Comparison of ENCODE assay signal across 8 cellular contexts in the genomic region with DNA sequence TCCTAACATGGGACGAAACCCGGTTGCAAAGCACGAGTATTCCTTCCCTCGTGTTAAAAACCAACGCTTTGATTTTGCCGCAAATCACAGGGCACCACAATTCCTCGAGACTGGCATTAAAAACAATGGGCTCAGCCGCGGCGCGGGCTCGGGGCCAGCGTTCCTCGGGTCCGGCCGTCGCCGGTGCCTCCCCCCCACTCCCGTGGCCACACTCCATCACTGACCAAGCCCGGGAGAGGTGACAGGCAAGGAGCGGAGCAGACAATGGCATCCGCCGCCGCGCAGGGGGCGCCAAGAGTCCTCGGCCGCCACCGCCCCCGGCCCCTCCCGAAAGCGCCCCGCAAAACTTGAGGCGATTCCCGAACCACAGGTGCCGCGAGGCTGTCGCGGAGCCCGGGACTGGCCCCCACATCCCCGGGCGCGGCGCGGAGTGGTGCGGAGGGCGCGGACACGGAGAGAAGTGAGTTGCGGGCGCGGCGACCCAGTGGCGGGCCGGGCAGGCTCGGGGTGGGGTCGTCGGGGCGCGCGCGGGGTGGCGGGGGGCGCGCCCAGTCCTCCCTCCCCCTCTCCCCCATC. TPM values are rescaled to one million over a fixed set of nuclear protein-coding genes. Genes with fewer than 3 reads are reported as not detected.
DNase-seq lines count a peak whose midpoint lies in the region; ATAC-seq, FAIRE-seq and TF ChIP-seq lines count a peak whose summit lies in the region.

No MANE protein-coding gene starts in this region.

- RAD21 ChIA-PET in GM12878 (lab: Charles Lee; ENCODE audit: unreplicated experiment): interaction anchor here (0.6 to 3.1 kb wide), 12 partner anchors 12 to 266 kb away, joined by 3 to 20 read pairs (median 4); no protein-coding TSS in a partner anchor

- peak overlapping the region; percentile 65 for H3K9ac ChIP-seq in GM12878 (ENCODE audit: control insufficient read depth, insufficient read depth, low read length)

- H3K79me2 ChIP-seq in GM12878 (ENCODE audit: control insufficient read depth, insufficient read depth, low read length): peaks cover 26% of the 10 kb centered on the region

- TF ChIP-seq CTCF in CD8-positive, alpha-beta T cell (IDR thresholded peaks at IDR 0.05): peak; percentile 29
- TF ChIP-seq CTCF in GM20000 (IDR thresholded peaks at IDR 0.05; ENCODE audit: extremely low read depth, missing control alignments) (peak; percentile 6), GM12878 (IDR thresholded peaks at IDR 0.05 in 2 of 3, conservative IDR thresholded peaks at IDR 0.05 in 1 of 3; ENCODE audit: control insufficient read depth in 2 of 3, extremely low read depth in 1 of 3, insufficient read depth in 1 of 3, low read depth in 3 of 3, low read length in 3 of 3) (peak; percentile 24 to 52 (median 44); a peak in 4 of 6 replicates)

- peak overlapping the region; percentile 60 for H3K4me3 ChIP-seq in CD8-positive, alpha-beta T cell (ENCODE audit: low read depth, low read length)
- H3K4me3 ChIP-seq in GM12878: peak overlapping the region; percentile 90
- peak overlapping the region; percentile 95 for H3K4me3 ChIP-seq in iPS DF 6.9 (ENCODE audit: low read length)
- peak overlapping the region; percentile 62 for H3K4me3 ChIP-seq in skeletal muscle cell (ENCODE audit: low read depth, low read length)

- H3K4me1 ChIP-seq in CD8-positive, alpha-beta T cell (ENCODE audit: insufficient read depth, low read length): no peaks in the 10 kb centered on the region
- H3K4me1 ChIP-seq in GM12878 (ENCODE audit: control insufficient read depth, insufficient read depth, low read length) (0 out of 2 replicates have a peak, but pooled peaks cover 3% of the 10 kb centered on the region), iPS DF 6.9 (ENCODE audit: control insufficient read depth, insufficient read depth, low read length) (no peaks in the 10 kb centered on the region)

- CTCF ChIA-PET in CD8-positive, alpha-beta T cell (lab: Charles Lee): no interaction called here
- CTCF ChIA-PET in GM12878 (lab: Yijun Ruan, JAX): interaction anchor here (1.0 to 1.4 kb wide), 3 partner anchors 64 to 284 kb away, joined by 4 to 8 read pairs (median 6); a partner anchor contains a TSS

- in situ Hi-C loops in GM12878 (cut with MboI): no loop called here

- no peaks in the 10 kb centered on the region for H3K9me3 ChIP-seq in CD8-positive, alpha-beta T cell (ENCODE audit: low read length)
- H3K9me3 ChIP-seq in GM12878 (replicated peaks; ENCODE audit: control insufficient read depth, insufficient read depth, low read length) (no peaks in the 10 kb centered on the region), iPS DF 6.9 (ENCODE audit: control insufficient read depth, insufficient read depth, low read length) (no peaks in the 10 kb centered on the region)

- POLR2A ChIA-PET in CD8-positive, alpha-beta T cell (lab: Charles Lee): interaction anchor here (0.9 to 2.3 kb wide), 4 partner anchors 64 to 180 kb away, joined by 7 to 24 read pairs (median 12); a partner anchor contains a TSS
- POLR2A ChIA-PET in GM12878 (lab: Charles Lee): interaction anchor here (0.5 to 2.9 kb wide), 5 partner anchors 51 to 616 kb away, joined by 3 to 18 read pairs (median 5); a partner anchor contains a TSS

- WGBS in GM12878 (ENCODE audit: insufficient coverage, insufficient replicate concordance, low lambda C conversion rate, missing lambda C conversion rate): 2% methylated on average over 40 of the region's 65 CpGs
- WGBS in iPS DF 6.9 (ENCODE audit: insufficient coverage, insufficient read length): no CpG with 5 or more reads among the region's 65 CpGs

- H3K27me3 Mint-ChIP-seq in CD8-positive, alpha-beta T cell (ENCODE audit: low read depth): no peaks in the 10 kb centered on the region

- no peaks in the 10 kb centered on the region for H4K20me1 ChIP-seq in GM12878 (ENCODE audit: control insufficient read depth, insufficient read depth)

- intact Hi-C loops in CD8-positive, alpha-beta T cell (cut with DNase I, micrococcal nuclease): loop anchor here (1.0 to 10.0 kb wide), 12 partner anchors 63 to 1881 kb away; a partner anchor contains a TSS
- intact Hi-C loops in GM12878 (cut with micrococcal nuclease; ENCODE audit: unreplicated experiment): loop anchor here (2.0 to 10.0 kb wide), 5 partner anchors 29 to 593 kb away; a partner anchor contains a TSS

- H3K4me1 Mint-ChIP-seq in CD8-positive, alpha-beta T cell (ENCODE audit: low read depth): peaks cover 29% of the 10 kb centered on the region

- H3K27ac ChIP-seq in CD8-positive, alpha-beta T cell (ENCODE audit: low read depth, low read length): peak overlapping the region; percentile 48
- peak overlapping the region; percentile 90 for H3K27ac ChIP-seq in GM12878 (ENCODE audit: control insufficient read depth, insufficient read depth)
- H3K27ac ChIP-seq in iPS DF 6.9 (ENCODE audit: low read length): no peak overlapping the region

- FAIRE-seq in GM12878 (lab: Jason Lieb, UNC): no peak

- no peaks in the 10 kb centered on the region for H3K27me3 ChIP-seq in CD8-positive, alpha-beta T cell (ENCODE audit: insufficient read depth, low read length)
- no peaks in the 10 kb centered on the region for H3K27me3 ChIP-seq in GM12878 (replicated peaks in 1 of 2; ENCODE audit: control insufficient read depth in 2 of 2, insufficient read depth in 2 of 2, low read length in 1 of 2)
- no peaks in the 10 kb centered on the region for H3K27me3 ChIP-seq in iPS DF 6.9 (ENCODE audit: control insufficient read depth, insufficient read depth, low read length)

- peak overlapping the region; percentile 83 for H3K4me2 ChIP-seq in GM12878 (ENCODE audit: control insufficient read depth, insufficient read depth)

- H3K9me3 Mint-ChIP-seq in CD8-positive, alpha-beta T cell: no peaks in the 10 kb centered on the region

- H3K36me3 ChIP-seq in CD8-positive, alpha-beta T cell (ENCODE audit: insufficient read depth, low read length): no peaks in the 10 kb centered on the region
- H3K36me3 ChIP-seq in GM12878 (ENCODE audit: control insufficient read depth in 2 of 2, insufficient read depth in 2 of 2, low read length in 1 of 2) (no peaks in the 10 kb centered on the region), iPS DF 6.9 (ENCODE audit: control insufficient read depth, insufficient read depth, low read length) (peaks cover 5% of the 10 kb centered on the region; the same call in 1 of the 2 replicates)

- peak; percentile 3 to 71 (median 30) for DNase-seq in CD8-positive, alpha-beta T cell
- DNase-seq in GM20000 (ENCODE audit: low spot score) (peak; percentile 57), HT1080 (ENCODE audit: low read depth) (peak; percentile 29), T1000 (lab: John Stamatoyannopoulos, UW) (peak; percentile 11), GM12878 (ENCODE audit: low read depth, low spot score) (no peak), iPS DF 6.9 (ENCODE audit: low read depth, low spot score) (no peak), skeletal muscle cell (ENCODE audit: low read depth) (no peak), NCI-H774 (lab: John Stamatoyannopoulos, UW) (no peak)

- peak; percentile 14 for ATAC-seq in CD8-positive, alpha-beta T cell
- ATAC-seq in GM12878: peak; percentile 38

- peak; percentile 62 for TF ChIP-seq POLR2A in GM12878 (IDR thresholded peaks at IDR 0.05; ENCODE audit: low read depth, low read length)

- H3K4me3 Mint-ChIP-seq in CD8-positive, alpha-beta T cell: peak overlapping the region; percentile 74

- no peak for TF ChIP-seq EP300 in GM12878 (IDR thresholded peaks at IDR 0.05; ENCODE audit: borderline replicate concordance in 1 of 2, control insufficient read depth in 1 of 2, low read depth in 2 of 2, low read length in 2 of 2)

- H3K36me3 Mint-ChIP-seq in CD8-positive, alpha-beta T cell: peaks cover 14% of the 10 kb centered on the region

- TF ChIP-seq RAD21 in GM12878 (IDR thresholded peaks at IDR 0.05; ENCODE audit: insufficient read depth, low read depth, low read length): peak; percentile 33; the same call in 1 of the 2 replicates

- H2AFZ ChIP-seq in GM12878 (ENCODE audit: control insufficient read depth, low read depth, low read length): peak overlapping the region; percentile 67; the same call in 1 of the 2 replicates

- SMC1A ChIA-PET in GM12878 (lab: Charles Lee; ENCODE audit: uncharacterized antibody, unreplicated experiment): interaction anchor here (1.6 to 2.7 kb wide), 3 partner anchors 7 to 284 kb away, joined by 5 to 12 read pairs (median 7); no protein-coding TSS in a partner anchor

- no TSS peak for BruUV-seq in GM12878 (replicated peaks; lab: Mats Ljungman, UMichigan)

- H3K27ac Mint-ChIP-seq in CD8-positive, alpha-beta T cell: peak overlapping the region; percentile 60

TF ChIP-seq in GM12878, 131 proteins besides CTCF, POLR2A, EP300 and RAD21 (continues in another document):
- TF ChIP-seq BHLHE40 (IDR thresholded peaks at IDR 0.05; ENCODE audit: borderline replicate concordance in 1 of 2, low read depth in 2 of 2, low read length in 1 of 2) (peak in 1 of 2 experiments; percentile 30; a peak in 1 of 4 replicates), EGR1 (IDR thresholded peaks at IDR 0.05; ENCODE audit: borderline replicate concordance in 1 of 2, low read depth in 2 of 2, low read length in 2 of 2) (peak in 1 of 2 experiments; percentile 33; a peak in 1 of 3 replicates)
- TF ChIP-seq, protein P1, sequence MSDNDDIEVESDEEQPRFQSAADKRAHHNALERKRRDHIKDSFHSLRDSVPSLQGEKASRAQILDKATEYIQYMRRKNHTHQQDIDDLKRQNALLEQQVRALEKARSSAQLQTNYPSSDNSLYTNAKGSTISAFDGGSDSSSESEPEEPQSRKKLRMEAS (IDR thresholded peaks at IDR 0.05; ENCODE audit: low read depth, low read length): no peak

RNA-seq across cellular contexts. Expression of a gene that starts 0.4 kb away (rescaled TPM):
- total RNA-seq in CD8-positive, alpha-beta T cell: 10 to 100 TPM; 10.9 to 14.1 TPM
- 63.3 and 67.6 TPM in 2 replicates for total RNA-seq in HT1080 (2014; rRNA removed; shearing (Covaris generic))
- polyA plus RNA-seq in HT1080 (2015; cell fraction: cytosol; rRNA removed): 32.0 and 43.8 TPM in 2 replicates
- 17.7 and 20.5 TPM in 2 replicates for polyA plus RNA-seq in HT1080 (2015; cell fraction: nucleus; rRNA removed)
- total RNA-seq in GM12878 (2013; cell fraction: nucleolus; rRNA removed): 56.0 and 56.5 TPM in 2 replicates
- total RNA-seq in GM12878 (2014; rRNA removed) (48.0 and 60.5 TPM in 2 replicates), GM12878 (2014; rRNA removed; fragmentation: Illumina TruSeq; extraction: Trizol) (58.6 TPM in 2 replicates), GM12878 (2021) (41.7 and 43.8 TPM in 2 replicates)
- polyA plus RNA-seq in GM12878 (2011; ENCODE audit: low read depth): 22.0 TPM
- polyA plus RNA-seq in GM12878 (2011; rRNA removed) (105 and 171 TPM in 2 replicates), GM12878 (2014; fragmentation: Illumina TruSeq; extraction: Trizol) (58.0 and 75.1 TPM in 2 replicates), GM12878 (2014; fragmentation: Nextera tagmentation; extraction: Ambion mirVana) (10 to 100 TPM; 25.6 to 36.6 TPM), GM12878 (2014; rRNA removed) (51.2 and 55.8 TPM in 2 replicates), GM12878 (2016; fragmentation: Nextera tagmentation; extraction: Ambion mirVana) (10 to 100 TPM; 44.4 to 53.4 TPM)
- 26.1 and 29.2 TPM in 2 replicates for polyA plus RNA-seq in GM12878 (2011; cell fraction: cytosol; rRNA removed)
- 32.0 and 35.7 TPM in 2 replicates for polyA plus RNA-seq in GM12878 (2011; cell fraction: nucleus; rRNA removed)
- 35.8 and 37.3 TPM in 2 replicates for polyA plus RNA-seq in GM12878 (2012)
- 34.6 and 61.8 TPM in 2 replicates for polyA minus RNA-seq in GM12878 (2011; rRNA and poly(A)+ RNA removed)
- polyA minus RNA-seq in GM12878 (2011; cell fraction: cytosol; rRNA and poly(A)+ RNA removed): 22.2 and 23.8 TPM in 2 replicates
- 11.6 and 21.0 TPM in 2 replicates for polyA minus RNA-seq in GM12878 (2011; cell fraction: nucleus; rRNA and poly(A)+ RNA removed)

Comparison
In these comparisons a context has a peak if more than half of its experiments do, and no peak if none do; other contexts are left out.
1. DNase-seq: peak in CD8-positive, alpha-beta T cell (7 of 7), GM20000 (single experiment), HT1080 (single experiment) and T1000 (single experiment); none in GM12878 (single experiment), iPS DF 6.9 (single experiment), skeletal muscle cell (single experiment) and NCI-H774 (single experiment).
2. Peak in every context shown above with its lines, with median percentiles within 50 percentile points of each other: H3K4me3 ChIP-seq and CTCF ChIP-seq.